ENCODE assay signal across 12 cellular contexts in the genomic region with DNA sequence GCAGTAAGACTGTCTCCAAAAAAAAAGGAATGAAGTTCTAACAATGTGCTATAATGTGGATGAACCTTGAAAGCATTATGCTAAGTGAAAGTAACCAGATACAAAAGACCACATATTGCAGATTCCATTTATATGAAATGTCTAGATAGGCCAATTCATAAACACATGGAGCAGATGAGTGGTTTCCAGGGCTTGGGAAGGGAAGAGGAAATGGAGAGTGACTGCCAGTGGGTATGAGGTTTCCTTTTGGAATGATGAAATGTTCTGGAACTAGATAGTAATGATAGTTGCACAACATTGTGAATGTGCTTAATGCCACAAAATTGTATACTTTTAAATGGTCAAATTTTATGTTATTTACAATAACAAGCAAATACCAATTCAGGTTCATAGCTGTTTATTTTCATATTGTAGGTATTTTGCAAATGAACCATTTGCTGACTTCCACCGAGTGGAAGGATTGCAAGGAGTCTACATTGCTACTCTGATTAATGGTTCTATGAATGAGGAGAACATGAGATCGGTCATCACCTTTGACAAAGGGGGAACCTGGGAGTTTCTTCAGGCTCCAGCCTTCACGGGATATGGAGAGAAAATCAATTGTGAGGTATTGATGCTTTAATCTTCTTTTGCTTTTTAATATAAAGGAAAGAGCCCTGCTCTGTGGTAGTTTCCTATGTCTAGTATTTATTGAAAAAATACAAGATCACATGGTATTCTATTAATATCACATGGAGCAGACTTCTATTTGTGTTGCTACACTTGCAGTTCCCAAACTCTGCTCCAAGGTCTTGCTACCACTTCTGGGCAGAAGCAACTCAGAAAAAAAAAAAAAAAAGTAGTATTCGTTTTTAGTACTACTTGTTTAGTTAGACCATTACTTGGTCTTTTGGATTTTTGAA.
A peak's percentile ranks its signal among the peaks of the same experiment; 100 is the strongest.
DNase-seq lines count a peak whose midpoint lies in the region; ATAC-seq and TF ChIP-seq lines count a peak whose summit lies in the region.
"Had no signal": no experiment of that assay in that cellular context is flagged by ENCODE, and none has a peak within 500 bp of the region (broad histone marks: within the 10 kb centered on the region; RNA-seq: fewer than 3 reads in every experiment).

No MANE protein-coding gene starts in this region.

- peaks cover 18% of the 10 kb centered on the region for H3K36me3 Mint-ChIP-seq in T-helper 17 cell (ENCODE audit: low read depth)

- H3K4me1 Mint-ChIP-seq in T-helper 17 cell, result peaks cover 30% of the 10 kb centered on the region

- ATAC-seq in left ventricle myocardium superior, result peak; percentile 52
- no peak for ATAC-seq in T-helper 17 cell
- ATAC-seq in HG03565 (IDR thresholded peaks at IDR 0.05; ENCODE audit: unreplicated experiment), result no peak

- H3K27ac Mint-ChIP-seq in T-helper 17 cell, result peak overlapping the region; percentile 6

- TF ChIP-seq CTCF in fibroblast of villous mesenchyme (IDR thresholded peaks at IDR 0.05; ENCODE audit: insufficient read depth, low read depth, low read length), result no peak

- intact Hi-C loops in left ventricle myocardium superior (cut with micrococcal nuclease) (no loop called here), cardiac septum (cut with DNase I) (no loop called here)

- H3K4me3 ChIP-seq in fibroblast of villous mesenchyme (ENCODE audit: low read depth, low read length), result no peak overlapping the region
- H3K4me3 ChIP-seq: skin epidermis had no signal

- peaks cover 3% of the 10 kb centered on the region for H3K9me3 ChIP-seq in T-helper 17 cell (ENCODE audit: control insufficient read depth, low read length, poor library complexity, severe bottlenecking)

- no peak overlapping the region for H3K4me3 Mint-ChIP-seq in T-helper 17 cell
- H3K4me3 Mint-ChIP-seq: T-helper 1 cell treated with Interleukin-12 subunit alpha and Interleukin-12 subunit beta and Interleukin-4 antibody, amounts not matched to agents 30 μg/mL and 1 μg/mL, for 36 hours had no signal

- no peaks in the 10 kb centered on the region for H3K27me3 Mint-ChIP-seq in T-helper 17 cell

- DNase-seq in left ventricle myocardium superior, result no peak
- no peak for DNase-seq in cardiac septum (ENCODE audit: low spot score)
- DNase-seq in T-helper 17 cell, result no peak
- DNase-seq in fibroblast of villous mesenchyme (ENCODE audit: low read depth), result peak; percentile 88
- no peak for DNase-seq in SKM-1 treated with dmso at 0.1 percent for 144 hours (lab: John Stamatoyannopoulos, UW; ENCODE audit: unreplicated experiment)
- DNase-seq in foreskin melanocyte, result no peak
- no peak for DNase-seq in iPS-NIHi11 (ENCODE audit: low spot score)
- DNase-seq: Calu3; stimulated activated naive CD4-positive, alpha-beta T cell had no signal
